Comparison of ENCODE assay signal across 1 cellular context in the genomic region with DNA sequence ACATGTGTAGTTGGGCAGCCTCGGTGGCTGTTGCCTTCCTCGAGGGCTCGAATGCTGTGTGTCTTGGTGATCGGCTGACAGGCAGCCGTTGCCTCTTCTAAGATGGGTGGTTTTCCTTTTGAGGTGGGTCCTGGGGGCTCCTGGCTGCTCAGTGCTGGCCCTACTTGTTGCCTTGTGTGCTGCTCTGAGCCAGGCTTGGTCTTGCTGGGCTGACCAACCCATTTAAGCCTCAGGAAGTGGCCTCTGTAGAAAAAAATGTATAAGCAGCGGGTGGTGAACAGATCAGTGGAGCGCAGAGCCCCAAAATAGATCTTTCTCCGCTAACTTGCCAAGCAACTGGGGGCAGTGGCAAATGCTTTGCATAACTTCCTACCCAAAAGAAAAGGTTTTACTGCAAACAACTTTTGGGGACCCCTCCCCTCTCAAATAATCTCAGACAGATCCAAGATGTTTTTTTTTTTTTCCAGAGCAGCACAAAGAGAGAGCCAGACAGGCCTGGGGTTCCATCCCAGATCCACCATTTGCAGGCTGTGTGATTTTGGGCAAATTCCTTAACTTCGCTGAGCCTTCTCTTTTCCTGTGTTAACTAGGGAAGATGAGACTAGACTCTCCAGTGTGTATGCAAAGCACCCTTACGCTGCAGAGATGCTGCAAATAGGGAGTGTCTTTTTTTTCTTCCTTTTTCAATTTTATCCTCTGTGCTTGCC.
A peak's percentile ranks its signal among the peaks of the same experiment; 100 is the strongest.
TF ChIP-seq lines count a peak whose summit lies in the region.

No MANE protein-coding gene starts in this region.

TF ChIP-seq in GM12878, 131 proteins besides CTCF, POLR2A, EP300 and RAD21 (continued from another document and continues in another):
- TF ChIP-seq BCLAF1 (IDR thresholded peaks at IDR 0.05) (no peak), SUPT20H (IDR thresholded peaks at IDR 0.05; ENCODE audit: borderline replicate concordance, control insufficient read depth, low read depth, low read length) (no peak), EGR1 (IDR thresholded peaks at IDR 0.05; ENCODE audit: borderline replicate concordance in 1 of 2, low read depth in 2 of 2, low read length in 2 of 2) (no peak), FOXK2 (IDR thresholded peaks at IDR 0.05) (no peak), RELB (IDR thresholded peaks at IDR 0.05; ENCODE audit: low read depth) (peak; percentile 86), SIN3A (IDR thresholded peaks at IDR 0.05; ENCODE audit: low read depth, low read length) (no peak), NFXL1 (IDR thresholded peaks at IDR 0.05; ENCODE audit: borderline replicate concordance) (no peak), RBBP5 (conservative IDR thresholded peaks at IDR 0.05) (no peak), ZSCAN29 (IDR thresholded peaks at IDR 0.05) (0 out of 2 replicates have a peak, but pooled peaks have one; percentile 7), MXI1 (IDR thresholded peaks at IDR 0.05; ENCODE audit: low read depth, low read length) (peak; percentile 70; the same call in 1 of the 2 replicates), ATF7 (IDR thresholded peaks at IDR 0.05; ENCODE audit: low read depth) (peak; percentile 57; the same call in 1 of the 2 replicates), ZBTB4 (CRISPR knock-in tag; IDR thresholded peaks at IDR 0.05) (no peak), ELK1 (IDR thresholded peaks at IDR 0.05; ENCODE audit: low read depth, low read length) (peak; percentile 61; the same call in 1 of the 2 replicates), NFYA (IDR thresholded peaks at IDR 0.05; ENCODE audit: borderline replicate concordance, low read depth, low read length) (no peak), CBFB (IDR thresholded peaks at IDR 0.05; ENCODE audit: low read depth) (peak; percentile 48; the same call in 1 of the 2 replicates), NBN (IDR thresholded peaks at IDR 0.05) (peak; percentile 65; the same call in 1 of the 2 replicates), PML (IDR thresholded peaks at IDR 0.05; ENCODE audit: low read length) (no peak), SPI1 (IDR thresholded peaks at IDR 0.05; ENCODE audit: borderline replicate concordance, insufficient read depth, low read depth, low read length) (peak; percentile 48; the same call in 1 of the 2 replicates), SP1 (IDR thresholded peaks at IDR 0.05; ENCODE audit: low read depth, low read length) (peak; percentile 66), TAF1 (IDR thresholded peaks at IDR 0.05; ENCODE audit: borderline replicate concordance, low read depth, low read length) (peak; percentile 60; the same call in 1 of the 2 replicates), EED (IDR thresholded peaks at IDR 0.05; ENCODE audit: low read depth) (peak; percentile 39), POLR2AphosphoS2 (IDR thresholded peaks at IDR 0.05; ENCODE audit: low read depth, low read length) (peak; percentile 72), CHD1 (IDR thresholded peaks at IDR 0.05; ENCODE audit: low read depth, low read length) (no peak), CHD4 (IDR thresholded peaks at IDR 0.05) (no peak), CREM (IDR thresholded peaks at IDR 0.05; ENCODE audit: low read depth) (peak; percentile 43; the same call in 1 of the 2 replicates), CEBPB (IDR thresholded peaks at IDR 0.05; ENCODE audit: borderline replicate concordance in 1 of 2, low read depth in 2 of 2, low read length in 2 of 2) (no peak), RFX5 (IDR thresholded peaks at IDR 0.05; ENCODE audit: low read depth, low read length) (0 out of 2 replicates have a peak, but pooled peaks have one; percentile 48), HDGF (IDR thresholded peaks at IDR 0.05) (no peak), TCF7 (IDR thresholded peaks at IDR 0.05; ENCODE audit: borderline replicate concordance) (no peak), SMARCA5 (IDR thresholded peaks at IDR 0.05) (peak; percentile 38), RELA (IDR thresholded peaks at IDR 0.05; ENCODE audit: borderline replicate concordance, partially characterized antibody) (no peak)
- TF ChIP-seq, protein P1, sequence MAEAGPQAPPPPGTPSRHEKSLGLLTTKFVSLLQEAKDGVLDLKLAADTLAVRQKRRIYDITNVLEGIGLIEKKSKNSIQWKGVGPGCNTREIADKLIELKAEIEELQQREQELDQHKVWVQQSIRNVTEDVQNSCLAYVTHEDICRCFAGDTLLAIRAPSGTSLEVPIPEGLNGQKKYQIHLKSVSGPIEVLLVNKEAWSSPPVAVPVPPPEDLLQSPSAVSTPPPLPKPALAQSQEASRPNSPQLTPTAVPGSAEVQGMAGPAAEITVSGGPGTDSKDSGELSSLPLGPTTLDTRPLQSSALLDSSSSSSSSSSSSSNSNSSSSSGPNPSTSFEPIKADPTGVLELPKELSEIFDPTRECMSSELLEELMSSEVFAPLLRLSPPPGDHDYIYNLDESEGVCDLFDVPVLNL (IDR thresholded peaks at IDR 0.05; ENCODE audit: low read depth, low read length) = no peak
- TF ChIP-seq, protein P2, sequence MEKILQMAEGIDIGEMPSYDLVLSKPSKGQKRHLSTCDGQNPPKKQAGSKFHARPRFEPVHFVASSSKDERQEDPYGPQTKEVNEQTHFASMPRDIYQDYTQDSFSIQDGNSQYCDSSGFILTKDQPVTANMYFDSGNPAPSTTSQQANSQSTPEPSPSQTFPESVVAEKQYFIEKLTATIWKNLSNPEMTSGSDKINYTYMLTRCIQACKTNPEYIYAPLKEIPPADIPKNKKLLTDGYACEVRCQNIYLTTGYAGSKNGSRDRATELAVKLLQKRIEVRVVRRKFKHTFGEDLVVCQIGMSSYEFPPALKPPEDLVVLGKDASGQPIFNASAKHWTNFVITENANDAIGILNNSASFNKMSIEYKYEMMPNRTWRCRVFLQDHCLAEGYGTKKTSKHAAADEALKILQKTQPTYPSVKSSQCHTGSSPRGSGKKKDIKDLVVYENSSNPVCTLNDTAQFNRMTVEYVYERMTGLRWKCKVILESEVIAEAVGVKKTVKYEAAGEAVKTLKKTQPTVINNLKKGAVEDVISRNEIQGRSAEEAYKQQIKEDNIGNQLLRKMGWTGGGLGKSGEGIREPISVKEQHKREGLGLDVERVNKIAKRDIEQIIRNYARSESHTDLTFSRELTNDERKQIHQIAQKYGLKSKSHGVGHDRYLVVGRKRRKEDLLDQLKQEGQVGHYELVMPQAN (conservative IDR thresholded peaks at IDR 0.05) = peak; percentile 41; the same call in 1 of the 2 replicates
- TF ChIP-seq, protein P3, sequence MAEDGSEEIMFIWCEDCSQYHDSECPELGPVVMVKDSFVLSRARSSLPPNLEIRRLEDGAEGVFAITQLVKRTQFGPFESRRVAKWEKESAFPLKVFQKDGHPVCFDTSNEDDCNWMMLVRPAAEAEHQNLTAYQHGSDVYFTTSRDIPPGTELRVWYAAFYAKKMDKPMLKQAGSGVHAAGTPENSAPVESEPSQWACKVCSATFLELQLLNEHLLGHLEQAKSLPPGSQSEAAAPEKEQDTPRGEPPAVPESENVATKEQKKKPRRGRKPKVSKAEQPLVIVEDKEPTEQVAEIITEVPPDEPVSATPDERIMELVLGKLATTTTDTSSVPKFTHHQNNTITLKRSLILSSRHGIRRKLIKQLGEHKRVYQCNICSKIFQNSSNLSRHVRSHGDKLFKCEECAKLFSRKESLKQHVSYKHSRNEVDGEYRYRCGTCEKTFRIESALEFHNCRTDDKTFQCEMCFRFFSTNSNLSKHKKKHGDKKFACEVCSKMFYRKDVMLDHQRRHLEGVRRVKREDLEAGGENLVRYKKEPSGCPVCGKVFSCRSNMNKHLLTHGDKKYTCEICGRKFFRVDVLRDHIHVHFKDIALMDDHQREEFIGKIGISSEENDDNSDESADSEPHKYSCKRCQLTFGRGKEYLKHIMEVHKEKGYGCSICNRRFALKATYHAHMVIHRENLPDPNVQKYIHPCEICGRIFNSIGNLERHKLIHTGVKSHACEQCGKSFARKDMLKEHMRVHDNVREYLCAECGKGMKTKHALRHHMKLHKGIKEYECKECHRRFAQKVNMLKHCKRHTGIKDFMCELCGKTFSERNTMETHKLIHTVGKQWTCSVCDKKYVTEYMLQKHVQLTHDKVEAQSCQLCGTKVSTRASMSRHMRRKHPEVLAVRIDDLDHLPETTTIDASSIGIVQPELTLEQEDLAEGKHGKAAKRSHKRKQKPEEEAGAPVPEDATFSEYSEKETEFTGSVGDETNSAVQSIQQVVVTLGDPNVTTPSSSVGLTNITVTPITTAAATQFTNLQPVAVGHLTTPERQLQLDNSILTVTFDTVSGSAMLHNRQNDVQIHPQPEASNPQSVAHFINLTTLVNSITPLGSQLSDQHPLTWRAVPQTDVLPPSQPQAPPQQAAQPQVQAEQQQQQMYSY (CRISPR knock-in tag; IDR thresholded peaks at IDR 0.05) = no peak
- TF ChIP-seq, protein P4, sequence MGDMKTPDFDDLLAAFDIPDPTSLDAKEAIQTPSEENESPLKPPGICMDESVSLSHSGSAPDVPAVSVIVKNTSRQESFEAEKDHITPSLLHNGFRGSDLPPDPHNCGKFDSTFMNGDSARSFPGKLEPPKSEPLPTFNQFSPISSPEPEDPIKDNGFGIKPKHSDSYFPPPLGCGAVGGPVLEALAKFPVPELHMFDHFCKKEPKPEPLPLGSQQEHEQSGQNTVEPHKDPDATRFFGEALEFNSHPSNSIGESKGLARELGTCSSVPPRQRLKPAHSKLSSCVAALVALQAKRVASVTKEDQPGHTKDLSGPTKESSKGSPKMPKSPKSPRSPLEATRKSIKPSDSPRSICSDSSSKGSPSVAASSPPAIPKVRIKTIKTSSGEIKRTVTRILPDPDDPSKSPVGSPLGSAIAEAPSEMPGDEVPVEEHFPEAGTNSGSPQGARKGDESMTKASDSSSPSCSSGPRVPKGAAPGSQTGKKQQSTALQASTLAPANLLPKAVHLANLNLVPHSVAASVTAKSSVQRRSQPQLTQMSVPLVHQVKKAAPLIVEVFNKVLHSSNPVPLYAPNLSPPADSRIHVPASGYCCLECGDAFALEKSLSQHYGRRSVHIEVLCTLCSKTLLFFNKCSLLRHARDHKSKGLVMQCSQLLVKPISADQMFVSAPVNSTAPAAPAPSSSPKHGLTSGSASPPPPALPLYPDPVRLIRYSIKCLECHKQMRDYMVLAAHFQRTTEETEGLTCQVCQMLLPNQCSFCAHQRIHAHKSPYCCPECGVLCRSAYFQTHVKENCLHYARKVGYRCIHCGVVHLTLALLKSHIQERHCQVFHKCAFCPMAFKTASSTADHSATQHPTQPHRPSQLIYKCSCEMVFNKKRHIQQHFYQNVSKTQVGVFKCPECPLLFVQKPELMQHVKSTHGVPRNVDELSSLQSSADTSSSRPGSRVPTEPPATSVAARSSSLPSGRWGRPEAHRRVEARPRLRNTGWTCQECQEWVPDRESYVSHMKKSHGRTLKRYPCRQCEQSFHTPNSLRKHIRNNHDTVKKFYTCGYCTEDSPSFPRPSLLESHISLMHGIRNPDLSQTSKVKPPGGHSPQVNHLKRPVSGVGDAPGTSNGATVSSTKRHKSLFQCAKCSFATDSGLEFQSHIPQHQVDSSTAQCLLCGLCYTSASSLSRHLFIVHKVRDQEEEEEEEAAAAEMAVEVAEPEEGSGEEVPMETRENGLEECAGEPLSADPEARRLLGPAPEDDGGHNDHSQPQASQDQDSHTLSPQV (IDR thresholded peaks at IDR 0.05) = no peak
